Comparison of ENCODE assay signal across 11 cellular contexts in the genomic region with DNA sequence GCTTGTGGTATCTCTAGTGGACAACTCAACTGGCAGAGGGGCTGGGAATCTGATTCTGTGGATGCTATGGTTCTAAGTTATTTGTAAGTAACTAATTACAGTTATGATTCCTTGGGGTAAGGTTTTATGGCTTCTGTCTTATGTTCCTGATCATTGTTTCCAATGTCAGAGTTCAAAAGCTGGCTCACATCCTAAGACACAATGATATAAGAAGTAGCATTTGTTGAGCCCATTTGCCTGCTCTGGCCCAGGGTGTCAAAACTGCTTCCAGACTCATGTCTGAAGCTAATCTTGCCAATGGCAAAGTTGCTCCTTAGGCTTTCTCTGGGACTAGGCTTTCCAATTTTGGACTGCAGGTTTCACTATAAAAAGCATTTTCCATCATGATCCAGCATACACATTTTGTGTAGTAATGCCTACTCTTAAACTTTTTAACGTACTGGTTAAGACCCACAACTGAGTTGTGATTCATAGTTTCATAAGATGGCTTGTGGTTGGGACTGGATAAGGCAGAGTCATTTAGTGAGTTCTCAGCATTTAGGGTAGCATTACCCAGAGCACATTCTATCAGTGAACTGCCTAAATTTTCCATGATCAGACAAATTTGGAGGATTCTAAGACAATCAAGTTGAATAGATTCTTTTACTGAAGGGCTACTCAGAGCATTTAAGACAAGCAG. TPM values are rescaled to one million over a fixed set of nuclear protein-coding genes. Genes with fewer than 3 reads are reported as not detected.
DNase-seq lines count a peak whose midpoint lies in the region; ATAC-seq and TF ChIP-seq lines count a peak whose summit lies in the region.
"Had no signal": no experiment of that assay in that cellular context is flagged by ENCODE, and none has a peak within 500 bp of the region (broad histone marks: within the 10 kb centered on the region; RNA-seq: fewer than 3 reads in every experiment).

No MANE protein-coding gene starts in this region.

- DNase-seq in GM10266 (ENCODE audit: extremely low spot score) (peak; percentile 27), EL (no peak), cerebellar nuclear complex (lab: John Stamatoyannopoulos, UW) (no peak), inferior parietal cortex (ENCODE audit: extremely low spot score) (no peak), thyroid gland (no peak)
- no peak for DNase-seq in activated T-helper 2 cell treated with anti-CD3 and anti-CD28 coated beads, Interferon-gamma antibody, Interleukin-2, Interleukin-4, amounts not matched to agents 10 μg/mL and 5 μg/mL and 100 μg/mL, durations not matched to agents 14 hours and 24 hours and 36 hours (ENCODE audit: low spot score)
- DNase-seq: aorta, COR-L47, foreskin keratinocyte had no signal

- no peaks in the 10 kb centered on the region for H3K9me3 Mint-ChIP-seq in activated T-helper 2 cell treated with anti-CD3 and anti-CD28 coated beads, Interferon-gamma antibody, Interleukin-2, Interleukin-4, amounts not matched to agents 10 μg/mL and 5 μg/mL and 100 μg/mL, durations not matched to agents 14 hours and 24 hours and 36 hours

- H3K36me3 ChIP-seq in thyroid gland, result peaks cover 5 to 6% of the 10 kb centered on the region in 2 donors

- no peak for TF ChIP-seq POLR2A in thyroid gland (IDR thresholded peaks at IDR 0.05)

- peaks cover 14 to 19% of the 10 kb centered on the region in 2 donors for H3K4me1 ChIP-seq in thyroid gland
- H3K4me1 ChIP-seq: foreskin keratinocyte had no signal

- H3K36me3 Mint-ChIP-seq in activated T-helper 2 cell treated with anti-CD3 and anti-CD28 coated beads, Interferon-gamma antibody, Interleukin-2, Interleukin-4, amounts not matched to agents 10 μg/mL and 5 μg/mL and 100 μg/mL, durations not matched to agents 14 hours and 24 hours and 36 hours (ENCODE audit: low read depth), result peaks cover 15% of the 10 kb centered on the region

- 73 to 92% methylated on average over 1 of the region's 1 CpG for WGBS in thyroid gland, 2 donors

- H3K4me3 Mint-ChIP-seq in activated T-helper 2 cell treated with anti-CD3 and anti-CD28 coated beads, Interferon-gamma antibody, Interleukin-2, Interleukin-4, amounts not matched to agents 10 μg/mL and 5 μg/mL and 100 μg/mL, durations not matched to agents 14 hours and 24 hours and 36 hours (ENCODE audit: low read depth), result no peak overlapping the region

- peaks cover 40% of the 10 kb centered on the region for H3K4me1 Mint-ChIP-seq in activated T-helper 2 cell treated with anti-CD3 and anti-CD28 coated beads, Interferon-gamma antibody, Interleukin-2, Interleukin-4, amounts not matched to agents 10 μg/mL and 5 μg/mL and 100 μg/mL, durations not matched to agents 14 hours and 24 hours and 36 hours (ENCODE audit: low read depth)

- intact Hi-C loops in activated T-helper 2 cell treated with anti-CD3 and anti-CD28 coated beads, Interferon-gamma antibody, Interleukin-2, Interleukin-4, amounts not matched to agents 10 μg/mL and 5 μg/mL and 100 μg/mL, durations not matched to agents 14 hours and 24 hours and 36 hours (cut with micrococcal nuclease), result loop anchor here (1.0 to 10.0 kb wide), 3 partner anchors 36 to 721 kb away; a partner anchor contains a TSS
- intact Hi-C loops in thyroid gland (cut with DNase I), result no loop called here

- ATAC-seq in GM19025 (IDR thresholded peaks at IDR 0.05; ENCODE audit: low read depth, unreplicated experiment), result peak; percentile 76
- peak; percentile 93 for ATAC-seq in HG02981 (IDR thresholded peaks at IDR 0.05; ENCODE audit: unreplicated experiment)
- ATAC-seq: foreskin keratinocyte had no signal

- TF ChIP-seq CTCF in GM10266 (IDR thresholded peaks at IDR 0.05; ENCODE audit: control insufficient read depth, insufficient read depth, low read depth, missing control alignments) (no peak), thyroid gland (IDR thresholded peaks at IDR 0.05) (no peak)

- H3K4me3 ChIP-seq in thyroid gland (replicated peaks in 1 of 3), result no peak overlapping the region

- H3K27me3 ChIP-seq in thyroid gland, result no peaks in the 10 kb centered on the region
- H3K27me3 ChIP-seq: foreskin keratinocyte had no signal

- peak overlapping the region; percentile 47 for H3K27ac Mint-ChIP-seq in activated T-helper 2 cell treated with anti-CD3 and anti-CD28 coated beads, Interferon-gamma antibody, Interleukin-2, Interleukin-4, amounts not matched to agents 10 μg/mL and 5 μg/mL and 100 μg/mL, durations not matched to agents 14 hours and 24 hours and 36 hours

- peaks cover 33% of the 10 kb centered on the region for H3K27me3 Mint-ChIP-seq in activated T-helper 2 cell treated with anti-CD3 and anti-CD28 coated beads, Interferon-gamma antibody, Interleukin-2, Interleukin-4, amounts not matched to agents 10 μg/mL and 5 μg/mL and 100 μg/mL, durations not matched to agents 14 hours and 24 hours and 36 hours (ENCODE audit: low read depth)

- no peaks in the 10 kb centered on the region for H3K9me3 ChIP-seq in thyroid gland

- no peak overlapping the region for H3K27ac ChIP-seq in thyroid gland
- H3K27ac ChIP-seq: foreskin keratinocyte had no signal

RNA-seq across cellular contexts. Expression of a gene that starts 50.0 kb away (rescaled TPM):
- total RNA-seq in activated T-helper 2 cell treated with anti-CD3 and anti-CD28 coated beads, Interferon-gamma antibody, Interleukin-2, Interleukin-4, amounts not matched to agents 10 μg/mL and 5 μg/mL and 100 μg/mL, durations not matched to agents 14 hours and 24 hours and 36 hours, result 321 and 330 TPM in 2 replicates
- 100 to 1,000 TPM; 302 to 449 (median 371) TPM for total RNA-seq in thyroid gland
